Comparison of ENCODE assay signal across 1 cellular context in genomic region chr2:156434461-156435291, GRCh38.
TF ChIP-seq lines count a peak whose summit lies in the region.

No MANE protein-coding gene starts in this region.

TF ChIP-seq in HCT116, 20 proteins besides CTCF, POLR2A, EP300 and RAD21 (continued from another document):
- TF ChIP-seq REST (IDR thresholded peaks at IDR 0.05; ENCODE audit: low read depth) (no peak), JUND (IDR thresholded peaks at IDR 0.05) (no peak), CBX3 (IDR thresholded peaks at IDR 0.05; ENCODE audit: low read depth) (no peak), SIN3A (IDR thresholded peaks at IDR 0.05; ENCODE audit: low read depth) (no peak)
